21 cellular contexts compared by ENCODE assay signal in the genomic region with DNA sequence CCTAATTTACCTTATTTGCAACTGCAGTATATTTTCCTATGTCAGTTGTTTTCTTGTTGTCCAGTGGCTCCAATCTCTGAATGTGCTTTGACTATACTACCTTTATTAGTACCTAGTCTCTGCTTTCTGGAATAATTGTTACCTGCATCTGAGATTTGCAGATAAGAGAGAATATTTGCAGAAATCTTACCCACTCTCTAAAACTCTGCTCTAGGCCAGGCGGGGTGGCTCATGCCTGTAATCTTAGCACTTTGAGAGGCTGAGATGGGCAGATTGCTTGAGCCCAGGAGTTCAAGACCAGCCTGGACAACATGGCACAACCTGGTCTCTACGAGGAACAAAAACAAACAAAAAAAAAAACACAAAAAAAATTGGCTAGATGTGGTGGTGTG. TPM values are rescaled to one million over a fixed set of nuclear protein-coding genes. Genes with fewer than 3 reads are reported as not detected.
DNase-seq lines count a peak whose midpoint lies in the region; ATAC-seq and TF ChIP-seq lines count a peak whose summit lies in the region.
"Had no signal": no experiment of that assay in that cellular context is flagged by ENCODE, and none has a peak within 500 bp of the region (broad histone marks: within the 10 kb centered on the region; RNA-seq: fewer than 3 reads in every experiment).

No MANE protein-coding gene starts in this region.

- POLR2A ChIA-PET in WTC11 (lab: Charles Lee): no interaction called here
- POLR2A ChIA-PET in naive thymus-derived CD8-positive, alpha-beta T cell (lab: Charles Lee): interaction anchor here (0.7 to 0.8 kb wide), 2 partner anchors 34 to 56 kb away, joined by 3 to 4 read pairs; no protein-coding TSS in a partner anchor

- H3K27me3 ChIP-seq in HAP-1 (ENCODE audit: low read depth): no peaks in the 10 kb centered on the region
- H3K27me3 ChIP-seq: ascending aorta, right lobe of liver had no signal

- ATAC-seq in WTC11 (no peak), GM19397 (IDR thresholded peaks at IDR 0.05; ENCODE audit: unreplicated experiment) (no peak), GM21529 (IDR thresholded peaks at IDR 0.05; ENCODE audit: unreplicated experiment) (no peak)
- ATAC-seq in naive thymus-derived CD8-positive, alpha-beta T cell: no peak
- ATAC-seq: right lobe of liver; SK-N-SH treated with all-trans-retinoic acid at 6 μM for 48 hours; stimulated activated naive CD8-positive, alpha-beta T cell treated with anti-CD3 and anti-CD28 coated beads, Interleukin-15, Interleukin-2, amounts not matched to agents 100 U/mL and 50 U/mL, for 24 hours had no signal

- H3K36me3 ChIP-seq in HAP-1 (replicated peaks): no peaks in the 10 kb centered on the region; the same call in 1 of the 2 replicates
- H3K36me3 ChIP-seq: ascending aorta, right lobe of liver had no signal

- TF ChIP-seq CTCF in 22Rv1 (IDR thresholded peaks at IDR 0.05) (no peak), WTC11 (IDR thresholded peaks at IDR 0.05) (no peak)

- DNase-seq in HAP-1 (ENCODE audit: low spot score in 2 of 2) (no peak), WTC11 (ENCODE audit: low spot score) (no peak), SHP77 treated with DMSO at 0.1 percent for 48 hours (lab: John Stamatoyannopoulos, UW) (no peak), NCI-H1105 treated with DMSO at 0.1 percent for 48 hours (lab: John Stamatoyannopoulos, UW) (no peak)
- no peak for DNase-seq in naive thymus-derived CD8-positive, alpha-beta T cell
- DNase-seq: activated CD4-positive, alpha-beta T cell treated with anti-CD3 and anti-CD28 coated beads, Interleukin-2, amount 10 ng/mL, durations not matched to agents 24 days and 14 days; activated CD8-positive, alpha-beta memory T cell treated with anti-CD3 and anti-CD28 coated beads, Interleukin-2, amount 50 U/mL, for 48 hours; CD8-positive, alpha-beta memory T cell; foreskin fibroblast; KG1; kidney glomerular epithelial cell; NCI-H774; nucleus accumbens; right lobe of liver; stimulated activated CD4-positive, alpha-beta T cell treated with anti-CD3 and anti-CD28 coated beads, Interleukin-1b, Interleukin-23, amount 100 ng/mL, for 48 hours; stimulated activated naive CD8-positive, alpha-beta T cell treated with anti-CD3 and anti-CD28 coated beads, Interleukin-15, Interleukin-2, amounts not matched to agents 100 U/mL and 50 U/mL, for 24 hours had no signal

- H3K9me3 Mint-ChIP-seq in WTC11: no peaks in the 10 kb centered on the region
- H3K9me3 Mint-ChIP-seq in naive thymus-derived CD8-positive, alpha-beta T cell: no peaks in the 10 kb centered on the region
- H3K9me3 Mint-ChIP-seq: activated CD4-positive, alpha-beta T cell treated with anti-CD3 and anti-CD28 coated beads, Interleukin-2, amount 10 ng/mL, durations not matched to agents 24 days and 14 days; CD8-positive, alpha-beta memory T cell had no signal

- no peak overlapping the region for H3K27ac Mint-ChIP-seq in WTC11
- H3K27ac Mint-ChIP-seq in naive thymus-derived CD8-positive, alpha-beta T cell: peak overlapping the region in 8 of 10 donors; percentile 24 to 100 (median 98)
- H3K27ac Mint-ChIP-seq: activated CD4-positive, alpha-beta T cell treated with anti-CD3 and anti-CD28 coated beads, Interleukin-2, amount 10 ng/mL, durations not matched to agents 24 days and 14 days had no signal

- H3K4me1 ChIP-seq in HAP-1: peaks cover 8% of the 10 kb centered on the region

- H3K9me3 ChIP-seq in HAP-1: no peaks in the 10 kb centered on the region
- H3K9me3 ChIP-seq: ascending aorta, right lobe of liver had no signal

- peak overlapping the region; percentile 82 for H3K27ac ChIP-seq in 22Rv1
- H3K27ac ChIP-seq: ascending aorta had no signal

- in situ Hi-C loops in HAP-1 (cut with MboI; ENCODE audit: low sequenced_read_pairs): no loop called here

- peaks cover 51% of the 10 kb centered on the region for H3K4me1 Mint-ChIP-seq in WTC11
- H3K4me1 Mint-ChIP-seq in naive thymus-derived CD8-positive, alpha-beta T cell: peaks cover 5 to 34% (median 29%) of the 10 kb centered on the region in 4 donors

- no peaks in the 10 kb centered on the region for H3K27me3 Mint-ChIP-seq in WTC11 (ENCODE audit: low read depth)
- H3K27me3 Mint-ChIP-seq in naive thymus-derived CD8-positive, alpha-beta T cell: peaks cover 0 to 28% (median under 1%) of the 10 kb centered on the region in 5 donors

- peak overlapping the region; percentile 93 for H3K4me3 Mint-ChIP-seq in WTC11
- peak overlapping the region in 5 of 10 donors; percentile 12 to 97 (median 28) for H3K4me3 Mint-ChIP-seq in naive thymus-derived CD8-positive, alpha-beta T cell

- H3K4me3 ChIP-seq in HAP-1: peak overlapping the region; percentile 74; the same call in 1 of the 2 replicates

- CTCF ChIA-PET in WTC11 (lab: Charles Lee): interaction anchor here (1.4 to 1.7 kb wide), 2 partner anchors 52 to 258 kb away, joined by 4 read pairs; no protein-coding TSS in a partner anchor

- H3K36me3 Mint-ChIP-seq in WTC11: no peaks in the 10 kb centered on the region
- H3K36me3 Mint-ChIP-seq in naive thymus-derived CD8-positive, alpha-beta T cell: peaks cover 0 to under 1% (median 0%) of the 10 kb centered on the region in 3 donors

TF ChIP-seq in WTC11, 78 proteins besides CTCF, POLR2A, EP300 and RAD21:
- TF ChIP-seq, protein P1, sequence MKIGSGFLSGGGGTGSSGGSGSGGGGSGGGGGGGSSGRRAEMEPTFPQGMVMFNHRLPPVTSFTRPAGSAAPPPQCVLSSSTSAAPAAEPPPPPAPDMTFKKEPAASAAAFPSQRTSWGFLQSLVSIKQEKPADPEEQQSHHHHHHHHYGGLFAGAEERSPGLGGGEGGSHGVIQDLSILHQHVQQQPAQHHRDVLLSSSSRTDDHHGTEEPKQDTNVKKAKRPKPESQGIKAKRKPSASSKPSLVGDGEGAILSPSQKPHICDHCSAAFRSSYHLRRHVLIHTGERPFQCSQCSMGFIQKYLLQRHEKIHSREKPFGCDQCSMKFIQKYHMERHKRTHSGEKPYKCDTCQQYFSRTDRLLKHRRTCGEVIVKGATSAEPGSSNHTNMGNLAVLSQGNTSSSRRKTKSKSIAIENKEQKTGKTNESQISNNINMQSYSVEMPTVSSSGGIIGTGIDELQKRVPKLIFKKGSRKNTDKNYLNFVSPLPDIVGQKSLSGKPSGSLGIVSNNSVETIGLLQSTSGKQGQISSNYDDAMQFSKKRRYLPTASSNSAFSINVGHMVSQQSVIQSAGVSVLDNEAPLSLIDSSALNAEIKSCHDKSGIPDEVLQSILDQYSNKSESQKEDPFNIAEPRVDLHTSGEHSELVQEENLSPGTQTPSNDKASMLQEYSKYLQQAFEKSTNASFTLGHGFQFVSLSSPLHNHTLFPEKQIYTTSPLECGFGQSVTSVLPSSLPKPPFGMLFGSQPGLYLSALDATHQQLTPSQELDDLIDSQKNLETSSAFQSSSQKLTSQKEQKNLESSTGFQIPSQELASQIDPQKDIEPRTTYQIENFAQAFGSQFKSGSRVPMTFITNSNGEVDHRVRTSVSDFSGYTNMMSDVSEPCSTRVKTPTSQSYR (CRISPR knock-in tag; IDR thresholded peaks at IDR 0.05): no peak
- TF ChIP-seq, protein P2, sequence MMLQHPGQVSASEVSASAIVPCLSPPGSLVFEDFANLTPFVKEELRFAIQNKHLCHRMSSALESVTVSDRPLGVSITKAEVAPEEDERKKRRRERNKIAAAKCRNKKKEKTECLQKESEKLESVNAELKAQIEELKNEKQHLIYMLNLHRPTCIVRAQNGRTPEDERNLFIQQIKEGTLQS (CRISPR knock-in tag; conservative IDR thresholded peaks at IDR 0.05): no peak

RNA-seq across cellular contexts. Expression of a gene that starts 2.0 kb away (rescaled TPM):
- total RNA-seq in WTC11 (2021): 11.0 to 13.8 TPM (median 11.4 TPM) in 3 replicates
- total RNA-seq in naive thymus-derived CD8-positive, alpha-beta T cell: 10 to 100 TPM in 1 of 2 experiments, 1 to 10 TPM in 1; 8.5 to 10.0 TPM
- 1 to 10 TPM; 2.7 to 5.8 (median 3.9) TPM for polyA plus RNA-seq in naive thymus-derived CD8-positive, alpha-beta T cell

RNA-seq across cellular contexts. Expression of a gene that starts 56.6 kb away (rescaled TPM):
- 35.8 to 44.5 TPM (median 40.2 TPM) in 3 replicates for total RNA-seq in WTC11 (2021)
- total RNA-seq in naive thymus-derived CD8-positive, alpha-beta T cell: 10 to 100 TPM; 48.7 to 52.5 TPM
- polyA plus RNA-seq in naive thymus-derived CD8-positive, alpha-beta T cell: 10 to 100 TPM; 15.3 to 28.7 (median 22.4) TPM
